Comparison of ENCODE assay signal across 12 cellular contexts in the genomic region with DNA sequence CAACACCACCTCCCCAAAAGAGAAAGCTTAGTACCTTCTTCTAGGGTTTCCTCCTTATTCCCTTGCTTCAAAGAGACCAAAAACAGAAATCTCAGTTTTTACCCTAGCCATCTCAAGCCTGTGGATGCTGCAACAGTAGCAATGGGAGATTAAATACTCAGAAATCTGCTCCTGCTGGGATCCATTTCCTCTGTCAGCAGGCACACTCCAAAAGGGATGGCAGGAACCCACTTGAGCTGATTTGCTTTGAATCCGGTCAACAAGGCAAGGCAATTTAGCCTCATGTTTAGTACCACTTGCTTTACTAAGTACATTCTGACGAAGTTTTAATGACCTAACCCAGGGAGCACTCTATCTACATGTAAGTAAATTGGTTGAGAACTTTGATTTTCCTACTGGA.
"Had no signal": no experiment of that assay in that cellular context is flagged by ENCODE, and none has a peak within 500 bp of the region (broad histone marks: within the 10 kb centered on the region; RNA-seq: fewer than 3 reads in every experiment).

No MANE protein-coding gene starts in this region.

- DNase-seq: activated CD4-positive, alpha-beta T cell treated with anti-CD3 and anti-CD28 coated beads, Interleukin-2, amount 50 U/mL, for 48 hours; activated naive CD4-positive, alpha-beta T cell treated with anti-CD3 and anti-CD28 coated beads, Interleukin-2, amount 10 ng/mL, durations not matched to agents 7 days and 5 days; erythroblast; gastrocnemius medialis; heart right ventricle; left lung; mucosa of descending colon; naive thymus-derived CD4-positive, alpha-beta T cell; pancreas; sigmoid colon; spleen had no signal

- H3K4me3 Mint-ChIP-seq: activated naive CD4-positive, alpha-beta T cell treated with anti-CD3 and anti-CD28 coated beads, Interleukin-2, amount 10 ng/mL, durations not matched to agents 7 days and 5 days; naive thymus-derived CD4-positive, alpha-beta T cell; stimulated activated effector memory CD8-positive, alpha-beta T cell treated with anti-CD3 and anti-CD28 coated beads, Interleukin-12 subunit alpha, Interleukin-12 subunit beta, amount 100 ng/mL, for 72 hours had no signal

- H3K36me3 Mint-ChIP-seq: activated naive CD4-positive, alpha-beta T cell treated with anti-CD3 and anti-CD28 coated beads, Interleukin-2, amount 10 ng/mL, durations not matched to agents 7 days and 5 days; stimulated activated effector memory CD8-positive, alpha-beta T cell treated with anti-CD3 and anti-CD28 coated beads, Interleukin-12 subunit alpha, Interleukin-12 subunit beta, amount 100 ng/mL, for 72 hours had no signal

- H3K27ac Mint-ChIP-seq: naive thymus-derived CD4-positive, alpha-beta T cell; stimulated activated effector memory CD8-positive, alpha-beta T cell treated with anti-CD3 and anti-CD28 coated beads, Interleukin-12 subunit alpha, Interleukin-12 subunit beta, amount 100 ng/mL, for 72 hours had no signal

- H3K4me1 Mint-ChIP-seq: activated naive CD4-positive, alpha-beta T cell treated with anti-CD3 and anti-CD28 coated beads, Interleukin-2, amount 10 ng/mL, durations not matched to agents 7 days and 5 days; stimulated activated effector memory CD8-positive, alpha-beta T cell treated with anti-CD3 and anti-CD28 coated beads, Interleukin-12 subunit alpha, Interleukin-12 subunit beta, amount 100 ng/mL, for 72 hours had no signal

- H3K9me3 Mint-ChIP-seq: activated naive CD4-positive, alpha-beta T cell treated with anti-CD3 and anti-CD28 coated beads, Interleukin-2, amount 10 ng/mL, durations not matched to agents 7 days and 5 days had no signal

- H3K27me3 Mint-ChIP-seq: activated naive CD4-positive, alpha-beta T cell treated with anti-CD3 and anti-CD28 coated beads, Interleukin-2, amount 10 ng/mL, durations not matched to agents 7 days and 5 days; naive thymus-derived CD4-positive, alpha-beta T cell had no signal
